18 cellular contexts compared by ENCODE assay signal in genomic region chr2:179741317-179741716, GRCh38.
"Had no signal": no experiment of that assay in that cellular context is flagged by ENCODE, and none has a peak within 500 bp of the region (broad histone marks: within the 10 kb centered on the region; RNA-seq: fewer than 3 reads in every experiment).

No MANE protein-coding gene starts in this region.

- FAIRE-seq: small intestine had no signal

- H3K27me3 ChIP-seq: adrenal gland, colonic mucosa, foreskin keratinocyte had no signal

- H3K36me3 ChIP-seq: adrenal gland, colonic mucosa had no signal

- ATAC-seq: activated CD8-positive, alpha-beta memory T cell treated with anti-CD3 and anti-CD28 coated beads, Interleukin-2, amount 10 ng/mL, durations not matched to agents 7 days and 5 days; esophagus mucosa; foreskin keratinocyte had no signal

- H3K4me1 ChIP-seq: colonic mucosa, foreskin keratinocyte had no signal

- H3K27ac ChIP-seq: adrenal gland, colonic mucosa, foreskin keratinocyte had no signal

- H3K9ac ChIP-seq: SK-N-SH had no signal

- DNase-seq: activated CD4-positive, alpha-beta T cell treated with anti-CD3 and anti-CD28 coated beads, Interleukin-2, amount 50 U/mL, for 48 hours; activated CD4-positive, CD25-positive, alpha-beta regulatory T cell treated with anti-CD3 and anti-CD28 coated beads, Interleukin-2, amount 50 U/mL, for 72 hours; activated CD8-positive, alpha-beta memory T cell treated with anti-CD3 and anti-CD28 coated beads, Interleukin-2, amount 10 ng/mL, durations not matched to agents 7 days and 5 days; activated naive CD4-positive, alpha-beta T cell treated with anti-CD3 and anti-CD28 coated beads, Interleukin-2, amount 10 ng/mL, durations not matched to agents 7 days and 5 days; activated T-cell treated with anti-CD3 and anti-CD28 coated beads, Interleukin-2, amount 50 U/mL, for 24 hours; adrenal gland; central memory CD4-positive, alpha-beta T cell; colonic mucosa; foreskin keratinocyte; head of caudate nucleus; immature natural killer cell; mammary epithelial cell; SK-N-SH; small intestine; stimulated activated CD4-positive, alpha-beta T cell treated with anti-CD3 and anti-CD28 coated beads, Interleukin-4, amount 100 ng/mL, for 24 hours; T-helper 1 cell; T1000 had no signal

- H3K4me2 ChIP-seq: SK-N-SH had no signal

- H3K9me3 ChIP-seq: adrenal gland, colonic mucosa, SK-N-SH had no signal

- H3K4me3 ChIP-seq: adrenal gland, colonic mucosa had no signal
